ENCODE assay signal across 16 cellular contexts in genomic region chr10:61304751-61305150, GRCh38.
"Had no signal": no experiment of that assay in that cellular context is flagged by ENCODE, and none has a peak within 500 bp of the region (broad histone marks: within the 10 kb centered on the region; RNA-seq: fewer than 3 reads in every experiment).

No MANE protein-coding gene starts in this region.

- H3K4me1 ChIP-seq: breast epithelium, foreskin keratinocyte, right lobe of liver had no signal

- H3K27me3 Mint-ChIP-seq: activated CD4-positive, alpha-beta memory T cell treated with anti-CD3 and anti-CD28 coated beads for 36 hours; activated CD4-positive, alpha-beta T cell treated with anti-CD3 and anti-CD28 coated beads for 36 hours; activated T-cell treated with anti-CD3 and anti-CD28 coated beads, Interleukin-2, amount 50 U/mL, for 24 hours; memory B cell; T-helper 17 cell had no signal

- H3K4me3 Mint-ChIP-seq: activated CD4-positive, alpha-beta memory T cell treated with anti-CD3 and anti-CD28 coated beads for 36 hours; activated CD4-positive, alpha-beta T cell treated with anti-CD3 and anti-CD28 coated beads for 36 hours; activated T-cell treated with anti-CD3 and anti-CD28 coated beads, Interleukin-2, amount 50 U/mL, for 24 hours; memory B cell; stimulated activated effector memory CD8-positive, alpha-beta T cell treated with anti-CD3 and anti-CD28 coated beads, Interleukin-12 subunit alpha, Interleukin-12 subunit beta, amount 100 ng/mL, for 72 hours; T-helper 17 cell had no signal

- ATAC-seq: activated CD4-positive, alpha-beta T cell treated with anti-CD3 and anti-CD28 coated beads for 36 hours; foreskin keratinocyte; left ventricle myocardium superior; right lobe of liver; stimulated activated effector memory CD8-positive, alpha-beta T cell treated with anti-CD3 and anti-CD28 coated beads, Interleukin-12 subunit alpha, Interleukin-12 subunit beta, amount 100 ng/mL, for 72 hours; T-helper 17 cell had no signal

- DNase-seq: activated CD4-positive, alpha-beta memory T cell treated with anti-CD3 and anti-CD28 coated beads for 36 hours; activated CD4-positive, alpha-beta T cell treated with anti-CD3 and anti-CD28 coated beads for 36 hours; activated naive CD4-positive, alpha-beta T cell treated with anti-CD3 and anti-CD28 coated beads, Interleukin-2, amount 50 U/mL, for 16 hours; activated T-cell treated with anti-CD3 and anti-CD28 coated beads, Interleukin-2, amount 50 U/mL, for 24 hours; amniotic stem cell; erythroblast; foreskin keratinocyte; glutamatergic neuron; hypothalamus; left ventricle myocardium superior; right lobe of liver; stimulated activated CD4-positive, alpha-beta T cell treated with anti-CD3 and anti-CD28 coated beads, Interleukin-2, amount 100 ng/mL, for 24 hours; T-helper 17 cell had no signal

- H3K9me3 ChIP-seq: breast epithelium, right lobe of liver had no signal

- H3K27ac Mint-ChIP-seq: activated CD4-positive, alpha-beta memory T cell treated with anti-CD3 and anti-CD28 coated beads for 36 hours; activated CD4-positive, alpha-beta T cell treated with anti-CD3 and anti-CD28 coated beads for 36 hours; activated T-cell treated with anti-CD3 and anti-CD28 coated beads, Interleukin-2, amount 50 U/mL, for 24 hours; memory B cell; stimulated activated effector memory CD8-positive, alpha-beta T cell treated with anti-CD3 and anti-CD28 coated beads, Interleukin-12 subunit alpha, Interleukin-12 subunit beta, amount 100 ng/mL, for 72 hours; T-helper 17 cell had no signal

- H3K4me1 Mint-ChIP-seq: activated CD4-positive, alpha-beta T cell treated with anti-CD3 and anti-CD28 coated beads for 36 hours; memory B cell; stimulated activated effector memory CD8-positive, alpha-beta T cell treated with anti-CD3 and anti-CD28 coated beads, Interleukin-12 subunit alpha, Interleukin-12 subunit beta, amount 100 ng/mL, for 72 hours; T-helper 17 cell had no signal

- H3K27me3 ChIP-seq: breast epithelium, foreskin keratinocyte, right lobe of liver had no signal

- H3K4me3 ChIP-seq: breast epithelium, right lobe of liver had no signal

- H3K36me3 ChIP-seq: breast epithelium, right lobe of liver had no signal

- H3K9me3 Mint-ChIP-seq: activated CD4-positive, alpha-beta memory T cell treated with anti-CD3 and anti-CD28 coated beads for 36 hours; activated T-cell treated with anti-CD3 and anti-CD28 coated beads, Interleukin-2, amount 50 U/mL, for 24 hours; memory B cell; stimulated activated effector memory CD8-positive, alpha-beta T cell treated with anti-CD3 and anti-CD28 coated beads, Interleukin-12 subunit alpha, Interleukin-12 subunit beta, amount 100 ng/mL, for 72 hours had no signal

- H3K36me3 Mint-ChIP-seq: activated CD4-positive, alpha-beta memory T cell treated with anti-CD3 and anti-CD28 coated beads for 36 hours; memory B cell; stimulated activated effector memory CD8-positive, alpha-beta T cell treated with anti-CD3 and anti-CD28 coated beads, Interleukin-12 subunit alpha, Interleukin-12 subunit beta, amount 100 ng/mL, for 72 hours had no signal

- H3K27ac ChIP-seq: breast epithelium, foreskin keratinocyte, right lobe of liver had no signal
